ENCODE assay signal across 15 cellular contexts in genomic region chr9:105330755-105331154, GRCh38.
A peak's percentile ranks its signal among the peaks of the same experiment; 100 is the strongest.
DNase-seq lines count a peak whose midpoint lies in the region; ATAC-seq and TF ChIP-seq lines count a peak whose summit lies in the region.
"Had no signal": no experiment of that assay in that cellular context is flagged by ENCODE, and none has a peak within 500 bp of the region (broad histone marks: within the 10 kb centered on the region; RNA-seq: fewer than 3 reads in every experiment).

No MANE protein-coding gene starts in this region.

- H3K4me2 ChIP-seq in hepatocyte: peak overlapping the region; percentile 17

- no peaks in the 10 kb centered on the region for H3K9me3 ChIP-seq in hepatocyte (ENCODE audit: low read depth)
- H3K9me3 ChIP-seq: BE2C, psoas muscle had no signal

- H3K4me1 ChIP-seq in hepatocyte (ENCODE audit: insufficient read depth): peaks cover 21% of the 10 kb centered on the region
- H3K4me1 ChIP-seq: BE2C had no signal

- H3K27me3 Mint-ChIP-seq in activated CD4-positive, alpha-beta memory T cell treated with anti-CD3 and anti-CD28 coated beads for 36 hours: no peaks in the 10 kb centered on the region
- H3K27me3 Mint-ChIP-seq: activated CD4-positive, alpha-beta T cell treated with anti-CD3 and anti-CD28 coated beads, Interleukin-2, amount 10 ng/mL, durations not matched to agents 7 days and 5 days had no signal

- H3K27me3 ChIP-seq in hepatocyte: no peaks in the 10 kb centered on the region
- H3K27me3 ChIP-seq: BE2C had no signal

- ATAC-seq in GM18861 (IDR thresholded peaks at IDR 0.05; ENCODE audit: unreplicated experiment): peak; percentile 53
- peak; percentile 60 for ATAC-seq in GM21576 (IDR thresholded peaks at IDR 0.05; ENCODE audit: unreplicated experiment)
- peak; percentile 50 for ATAC-seq in HG03175 (IDR thresholded peaks at IDR 0.05; ENCODE audit: unreplicated experiment)
- ATAC-seq: K562, psoas muscle had no signal

- no peaks in the 10 kb centered on the region for H4K20me1 ChIP-seq in hepatocyte (ENCODE audit: insufficient read depth, poor library complexity, severe bottlenecking)

- POLR2A ChIA-PET in activated CD4-positive, alpha-beta memory T cell treated with anti-CD3 and anti-CD28 coated beads for 36 hours (lab: Charles Lee): no interaction called here

- intact Hi-C loops in activated CD4-positive, alpha-beta memory T cell treated with anti-CD3 and anti-CD28 coated beads for 36 hours (cut with micrococcal nuclease): no loop called here

- H3K4me1 Mint-ChIP-seq in activated CD4-positive, alpha-beta memory T cell treated with anti-CD3 and anti-CD28 coated beads for 36 hours (ENCODE audit: low read depth): peaks cover 8% of the 10 kb centered on the region

- H3K9me2 ChIP-seq in hepatocyte (replicated peaks; ENCODE audit: insufficient read depth): no peaks in the 10 kb centered on the region

- peaks cover 31% of the 10 kb centered on the region for H3K79me2 ChIP-seq in hepatocyte

- no peak overlapping the region for H3K4me3 ChIP-seq in hepatocyte
- H3K4me3 ChIP-seq: K562, psoas muscle had no signal

- no peaks in the 10 kb centered on the region for H3K36me3 ChIP-seq in hepatocyte (replicated peaks; ENCODE audit: insufficient read depth, low read depth)
- H3K36me3 ChIP-seq: BE2C had no signal

- no peak overlapping the region for H2AFZ ChIP-seq in hepatocyte

- peaks cover 2% of the 10 kb centered on the region for H3K36me3 Mint-ChIP-seq in activated CD4-positive, alpha-beta memory T cell treated with anti-CD3 and anti-CD28 coated beads for 36 hours
- H3K36me3 Mint-ChIP-seq: activated naive CD4-positive, alpha-beta T cell treated with anti-CD3 and anti-CD28 coated beads, Interleukin-2, amount 50 U/mL, for 72 hours had no signal

- CTCF ChIA-PET in activated CD4-positive, alpha-beta memory T cell treated with anti-CD3 and anti-CD28 coated beads for 36 hours (lab: Charles Lee): no interaction called here

- TF ChIP-seq CTCF in hepatocyte (IDR thresholded peaks at IDR 0.05; ENCODE audit: poor library complexity): no peak

- DNase-seq in hepatocyte (ENCODE audit: low spot score) (no peak), NCI-H510A treated with DMSO at 0.1 percent for 48 hours (lab: John Stamatoyannopoulos, UW) (no peak), NCI-H1436 (lab: John Stamatoyannopoulos, UW) (no peak)
- no peak for DNase-seq in stimulated activated CD8-positive, alpha-beta memory T cell treated with anti-CD3 and anti-CD28 coated beads, Interleukin-4, amount 100 ng/mL, for 48 hours
- no peak for DNase-seq in activated CD4-positive, alpha-beta memory T cell treated with anti-CD3 and anti-CD28 coated beads for 36 hours
- DNase-seq: activated CD4-positive, alpha-beta T cell treated with anti-CD3 and anti-CD28 coated beads, Interleukin-2, amount 10 ng/mL, durations not matched to agents 7 days and 5 days; BE2C; dermis blood vessel endothelial cell; EL; psoas muscle had no signal

- H3K27ac ChIP-seq in hepatocyte: peak overlapping the region; percentile 64
- H3K27ac ChIP-seq: psoas muscle had no signal

- H3K4me3 Mint-ChIP-seq in activated CD4-positive, alpha-beta memory T cell treated with anti-CD3 and anti-CD28 coated beads for 36 hours: no peak overlapping the region
- H3K4me3 Mint-ChIP-seq: activated CD4-positive, alpha-beta T cell treated with anti-CD3 and anti-CD28 coated beads, Interleukin-2, amount 10 ng/mL, durations not matched to agents 7 days and 5 days had no signal

- no peaks in the 10 kb centered on the region for H3K9me3 Mint-ChIP-seq in activated CD4-positive, alpha-beta memory T cell treated with anti-CD3 and anti-CD28 coated beads for 36 hours
- H3K9me3 Mint-ChIP-seq: activated CD4-positive, alpha-beta T cell treated with anti-CD3 and anti-CD28 coated beads, Interleukin-2, amount 10 ng/mL, durations not matched to agents 7 days and 5 days; activated naive CD4-positive, alpha-beta T cell treated with anti-CD3 and anti-CD28 coated beads, Interleukin-2, amount 50 U/mL, for 72 hours had no signal

- no peak overlapping the region for H3K27ac Mint-ChIP-seq in activated CD4-positive, alpha-beta memory T cell treated with anti-CD3 and anti-CD28 coated beads for 36 hours
- H3K27ac Mint-ChIP-seq: activated CD4-positive, alpha-beta T cell treated with anti-CD3 and anti-CD28 coated beads, Interleukin-2, amount 10 ng/mL, durations not matched to agents 7 days and 5 days; activated naive CD4-positive, alpha-beta T cell treated with anti-CD3 and anti-CD28 coated beads, Interleukin-2, amount 50 U/mL, for 72 hours had no signal
